1 cellular context compared by ENCODE assay signal in genomic region chr15:41334293-41335120, GRCh38.
TF ChIP-seq lines count a peak whose summit lies in the region.

No MANE protein-coding gene starts in this region.

TF ChIP-seq in K562, 482 proteins besides CTCF, POLR2A, EP300 and RAD21 (continued from another document and continues in another):
- TF ChIP-seq CREB1 (IDR thresholded peaks at IDR 0.05) (no peak), CREB1 (CRISPR knock-in tag; IDR thresholded peaks at IDR 0.05) (no peak), RFX7 (CRISPR knock-in tag; IDR thresholded peaks at IDR 0.05) (no peak), THRAP3 (IDR thresholded peaks at IDR 0.05; ENCODE audit: borderline replicate concordance) (peak; percentile 78), GATA2 (CRISPR knock-in tag; IDR thresholded peaks at IDR 0.05) (peak; percentile 62), ZBTB43 (CRISPR knock-in tag; IDR thresholded peaks at IDR 0.05) (no peak), SIN3B (IDR thresholded peaks at IDR 0.05; ENCODE audit: low read depth) (no peak), NFXL1 (CRISPR knock-in tag; IDR thresholded peaks at IDR 0.05) (no peak), ZFX (CRISPR knock-in tag; IDR thresholded peaks at IDR 0.05) (0 out of 2 replicates have a peak, but pooled peaks have one; percentile 27), DNMT1 (IDR thresholded peaks at IDR 0.05) (no peak), ZNF121 (CRISPR knock-in tag; conservative IDR thresholded peaks at IDR 0.05) (no peak), GTF2E2 (tag; IDR thresholded peaks at IDR 0.05) (peak; percentile 59; the same call in 1 of the 2 replicates), ZNF764 (CRISPR knock-in tag; IDR thresholded peaks at IDR 0.05; ENCODE audit: low read depth) (no peak), HDAC2 (IDR thresholded peaks at IDR 0.05) (peak; percentile 61), MBD1 (CRISPR knock-in tag; IDR thresholded peaks at IDR 0.05) (no peak), ZBTB1 (CRISPR knock-in tag; IDR thresholded peaks at IDR 0.05; ENCODE audit: borderline replicate concordance, low read depth) (no peak), ZNF280B (CRISPR knock-in tag; IDR thresholded peaks at IDR 0.05) (no peak), STAG1 (CRISPR knock-in tag; IDR thresholded peaks at IDR 0.05; ENCODE audit: borderline replicate concordance) (no peak), BCL6 (CRISPR knock-in tag; IDR thresholded peaks at IDR 0.05) (no peak), FOXM1 (IDR thresholded peaks at IDR 0.05; ENCODE audit: low read depth) (peak; percentile 60; the same call in 1 of the 2 replicates), FOXM1 (CRISPR knock-in tag; IDR thresholded peaks at IDR 0.05; ENCODE audit: low read depth) (no peak), NFE2L1 (tag; IDR thresholded peaks at IDR 0.05; ENCODE audit: borderline replicate concordance, low read depth) (no peak), SP1 (CRISPR knock-in tag; IDR thresholded peaks at IDR 0.05) (no peak), ZSCAN29 (IDR thresholded peaks at IDR 0.05) (no peak), ZNF584 (CRISPR knock-in tag; IDR thresholded peaks at IDR 0.05; ENCODE audit: low read depth) (no peak), TCF7 (IDR thresholded peaks at IDR 0.05; ENCODE audit: borderline replicate concordance) (no peak), BRF2 (IDR thresholded peaks at IDR 0.05; ENCODE audit: borderline replicate concordance, insufficient read depth, insufficient read length) (no peak), MGA (IDR thresholded peaks at IDR 0.05) (no peak), ZNF583 (CRISPR knock-in tag; IDR thresholded peaks at IDR 0.05) (no peak), ZBTB2 (IDR thresholded peaks at IDR 0.05) (peak; percentile 66; the same call in 1 of the 2 replicates), TSC22D4 (tag; IDR thresholded peaks at IDR 0.05) (no peak), MXI1 (IDR thresholded peaks at IDR 0.05; ENCODE audit: low read depth, low read length) (no peak), GABPA (tag; conservative IDR thresholded peaks at IDR 0.05; ENCODE audit: low read depth) (no peak), E2F3 (CRISPR knock-in tag; IDR thresholded peaks at IDR 0.05) (no peak), NR2C2 (CRISPR knock-in tag; IDR thresholded peaks at IDR 0.05) (no peak), NR2C2 (tag; IDR thresholded peaks at IDR 0.05) (no peak), BHLHE40 (IDR thresholded peaks at IDR 0.05; ENCODE audit: low read length) (no peak), MYC (IDR thresholded peaks at IDR 0.05; ENCODE audit: low read depth, low read length) (no peak), MYC (CRISPR knock-in tag; IDR thresholded peaks at IDR 0.05; ENCODE audit: borderline replicate concordance, low read depth) (peak; percentile 50; the same call in 1 of the 2 replicates), KDM1A (IDR thresholded peaks at IDR 0.05) (peak; percentile 72 to 83), CREBBP (IDR thresholded peaks at IDR 0.05; ENCODE audit: low read depth, low read length) (no peak), TAF7 (tag; IDR thresholded peaks at IDR 0.05) (no peak), BRF1 (IDR thresholded peaks at IDR 0.05; ENCODE audit: borderline replicate concordance, extremely low read depth, insufficient read length) (no peak), TEAD1 (CRISPR knock-in tag; IDR thresholded peaks at IDR 0.05) (no peak), ZNF696 (CRISPR knock-in tag; conservative IDR thresholded peaks at IDR 0.05) (no peak), HOMEZ (CRISPR knock-in tag; IDR thresholded peaks at IDR 0.05) (no peak), NR2C1 (IDR thresholded peaks at IDR 0.05) (0 out of 2 replicates have a peak, but pooled peaks have one; percentile 14), NR2C1 (tag; IDR thresholded peaks at IDR 0.05) (no peak), U2AF1 (optimal IDR thresholded peaks at IDR 0.05; ENCODE audit: low read depth, low read length) (no peak), GABPB1 (CRISPR knock-in tag; IDR thresholded peaks at IDR 0.05) (no peak), ILF3 (IDR thresholded peaks at IDR 0.05; ENCODE audit: borderline replicate concordance) (no peak)
